14 cellular contexts compared by ENCODE assay signal in the genomic region with DNA sequence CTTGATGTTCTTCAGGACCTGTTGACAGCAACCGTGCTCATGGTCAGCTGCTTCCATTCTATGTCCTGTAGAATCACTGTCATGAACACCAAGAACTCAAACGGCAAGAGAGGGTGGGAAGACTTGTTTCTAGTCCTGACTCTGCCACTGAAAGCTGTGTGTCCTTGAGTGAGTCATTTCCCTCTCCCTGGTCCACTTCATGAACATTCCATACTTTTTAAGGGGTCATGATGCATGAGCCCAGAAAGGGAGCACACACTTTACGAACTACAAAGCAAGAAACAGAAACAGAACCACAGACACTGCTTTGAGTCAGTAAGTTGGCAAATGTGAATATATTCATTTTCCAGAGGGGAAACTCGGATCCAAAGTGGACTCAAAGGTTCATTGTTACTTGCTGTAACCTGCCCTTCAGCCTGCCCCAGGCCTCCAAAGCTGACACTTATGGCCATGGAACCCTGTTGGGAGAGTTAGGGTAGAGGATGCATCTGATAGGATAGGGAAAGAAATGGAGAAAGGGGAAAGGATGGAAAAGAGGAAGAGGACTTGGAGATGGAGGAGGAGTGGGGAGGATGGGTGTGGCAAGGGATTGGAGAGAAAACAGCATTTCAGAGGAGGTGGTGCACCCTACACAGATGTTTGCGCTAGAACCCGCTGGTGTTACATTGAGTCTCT.
DNase-seq lines count a peak whose midpoint lies in the region; ATAC-seq and TF ChIP-seq lines count a peak whose summit lies in the region.
"Had no signal": no experiment of that assay in that cellular context is flagged by ENCODE, and none has a peak within 500 bp of the region (broad histone marks: within the 10 kb centered on the region; RNA-seq: fewer than 3 reads in every experiment).

No MANE protein-coding gene starts in this region.

- H3K4me1 Mint-ChIP-seq in stimulated activated effector memory CD8-positive, alpha-beta T cell treated with anti-CD3 and anti-CD28 coated beads, Interleukin-12 subunit alpha, Interleukin-12 subunit beta, amount 100 ng/mL, for 72 hours, result peaks cover 26% of the 10 kb centered on the region

- H3K79me2 ChIP-seq in fibroblast of lung (ENCODE audit: control insufficient read depth, insufficient read depth, low read length), result no peaks in the 10 kb centered on the region

- H3K4me3 ChIP-seq in HEK293 (ENCODE audit: low read depth, low read length) (no peak overlapping the region), fibroblast of lung (replicated peaks in 1 of 4; ENCODE audit: control extremely low read depth in 1 of 4, insufficient read depth in 1 of 4, low read depth in 3 of 4, low read length in 4 of 4) (no peak overlapping the region)
- H3K4me3 ChIP-seq: lower lobe of right lung, ovary had no signal

- no peaks in the 10 kb centered on the region for H3K4me1 ChIP-seq in HEK293 (ENCODE audit: control insufficient read depth, insufficient read depth, low read length)
- H3K4me1 ChIP-seq in fibroblast of lung (ENCODE audit: control insufficient read depth, extremely low read depth, insufficient read depth, low read length), result peaks cover 20% of the 10 kb centered on the region

- H3K9ac ChIP-seq in fibroblast of lung (ENCODE audit: insufficient read depth, low read length), result no peak overlapping the region

- H3K27ac Mint-ChIP-seq in stimulated activated effector memory CD8-positive, alpha-beta T cell treated with anti-CD3 and anti-CD28 coated beads, Interleukin-12 subunit alpha, Interleukin-12 subunit beta, amount 100 ng/mL, for 72 hours, result peak overlapping the region; percentile 39
- H3K27ac Mint-ChIP-seq: stimulated activated naive CD8-positive, alpha-beta T cell treated with anti-CD3 and anti-CD28 coated beads, Interleukin-15, Interleukin-2, amounts not matched to agents 100 ng/mL and 50 ng/mL, for 24 hours; T-helper 17 cell had no signal

- peaks cover 6% of the 10 kb centered on the region for H3K36me3 Mint-ChIP-seq in stimulated activated effector memory CD8-positive, alpha-beta T cell treated with anti-CD3 and anti-CD28 coated beads, Interleukin-12 subunit alpha, Interleukin-12 subunit beta, amount 100 ng/mL, for 72 hours

- H3K27me3 ChIP-seq in fibroblast of lung (ENCODE audit: control insufficient read depth, insufficient read depth, low read length), result no peaks in the 10 kb centered on the region
- H3K27me3 ChIP-seq: ovary had no signal

- TF ChIP-seq CTCF in HEK293 (tag by site-specific recombination; IDR thresholded peaks at IDR 0.05), result no peak
- TF ChIP-seq CTCF in fibroblast of lung (conservative IDR thresholded peaks at IDR 0.05 in 1 of 2, IDR thresholded peaks at IDR 0.05 in 1 of 2; ENCODE audit: low read depth in 1 of 2, low read length in 2 of 2), result no peak

- H3K27ac ChIP-seq in HEK293 (ENCODE audit: extremely low read depth, low read depth, low read length) (no peak overlapping the region), fibroblast of lung (ENCODE audit: insufficient read depth, low read length) (peak overlapping the region; percentile 7)
- H3K27ac ChIP-seq: ovary had no signal

- no peak overlapping the region for H3K4me2 ChIP-seq in fibroblast of lung (ENCODE audit: extremely low read depth, insufficient read depth, low read length)

- CTCF ChIA-PET in HEK293 (lab: Yijun Ruan, JAX), result interaction anchor here (0.6 to 0.7 kb wide), 3 partner anchors 85 to 383 kb away, joined by 3 read pairs; no protein-coding TSS in a partner anchor

- H3K9me3 ChIP-seq in HEK293 (ENCODE audit: control insufficient read depth, insufficient read depth, low read depth, low read length) (no peaks in the 10 kb centered on the region), fibroblast of lung (ENCODE audit: control insufficient read depth, insufficient read depth, low read depth, low read length) (no peaks in the 10 kb centered on the region)
- H3K9me3 ChIP-seq: lower lobe of right lung, ovary had no signal

- H3K36me3 ChIP-seq in HEK293 (ENCODE audit: control insufficient read depth in 2 of 2, insufficient read depth in 1 of 2, low read length in 2 of 2) (peaks cover 0 to 6% of the 10 kb centered on the region in 2 experiments; a peak in 1 of 3 replicates), fibroblast of lung (ENCODE audit: control insufficient read depth, insufficient read depth, low read length) (no peaks in the 10 kb centered on the region)
- H3K36me3 ChIP-seq: ovary had no signal

- DNase-seq in RPMI7951 (ENCODE audit: low read depth) (peak; percentile 63), fibroblast of lung (ENCODE audit: low read depth in 2 of 2) (peak in 1 of 2 donors; percentile 78), SHP77 (lab: John Stamatoyannopoulos, UW) (no peak), T-helper 9 cell (no peak)
- DNase-seq in stimulated activated effector memory CD8-positive, alpha-beta T cell treated with anti-CD3 and anti-CD28 coated beads, Interleukin-12 subunit alpha, Interleukin-12 subunit beta, amount 100 ng/mL, for 72 hours (ENCODE audit: low spot score in 2 of 2), result no peak
- DNase-seq: activated gamma-delta T cell treated with Interleukin-2 at 50 U/mL for 16 hours; lower lobe of right lung; ovary; stimulated activated CD4-positive, alpha-beta T cell treated with anti-CD3 and anti-CD28 coated beads, Interleukin-2, amount 100 ng/mL, for 24 hours; T-helper 17 cell had no signal

- no peaks in the 10 kb centered on the region for H4K20me1 ChIP-seq in fibroblast of lung (ENCODE audit: control insufficient read depth, extremely low read depth, insufficient read depth, low read length)

- H3K9me3 Mint-ChIP-seq in stimulated activated effector memory CD8-positive, alpha-beta T cell treated with anti-CD3 and anti-CD28 coated beads, Interleukin-12 subunit alpha, Interleukin-12 subunit beta, amount 100 ng/mL, for 72 hours, result no peaks in the 10 kb centered on the region
- H3K9me3 Mint-ChIP-seq: IgD-negative memory B cell; stimulated activated naive CD8-positive, alpha-beta T cell treated with anti-CD3 and anti-CD28 coated beads, Interleukin-15, Interleukin-2, amounts not matched to agents 100 ng/mL and 50 ng/mL, for 24 hours had no signal

- no peak overlapping the region for H3K4me3 Mint-ChIP-seq in stimulated activated effector memory CD8-positive, alpha-beta T cell treated with anti-CD3 and anti-CD28 coated beads, Interleukin-12 subunit alpha, Interleukin-12 subunit beta, amount 100 ng/mL, for 72 hours
- H3K4me3 Mint-ChIP-seq: IgD-negative memory B cell; stimulated activated naive CD8-positive, alpha-beta T cell treated with anti-CD3 and anti-CD28 coated beads, Interleukin-15, Interleukin-2, amounts not matched to agents 100 ng/mL and 50 ng/mL, for 24 hours; T-helper 17 cell had no signal

- no peak overlapping the region for H2AFZ ChIP-seq in fibroblast of lung (ENCODE audit: low read length)

- no peak for ATAC-seq in stimulated activated effector memory CD8-positive, alpha-beta T cell treated with anti-CD3 and anti-CD28 coated beads, Interleukin-12 subunit alpha, Interleukin-12 subunit beta, amount 100 ng/mL, for 72 hours
- ATAC-seq in GM21390 (IDR thresholded peaks at IDR 0.05; ENCODE audit: unreplicated experiment), result no peak
- ATAC-seq: T-helper 17 cell had no signal

- POLR2A ChIA-PET in HEK293 (lab: Yijun Ruan, JAX), result no interaction called here

TF ChIP-seq in HEK293, 187 proteins besides CTCF, POLR2A, EP300 and RAD21:
- TF ChIP-seq HOXC10 (CRISPR knock-in tag; IDR thresholded peaks at IDR 0.05) (no peak), SCRT2 (tag by site-specific recombination; IDR thresholded peaks at IDR 0.05) (0 out of 2 replicates have a peak, but pooled peaks have one; percentile 28)
